Comparison of ENCODE assay signal across 28 cellular contexts in the genomic region with DNA sequence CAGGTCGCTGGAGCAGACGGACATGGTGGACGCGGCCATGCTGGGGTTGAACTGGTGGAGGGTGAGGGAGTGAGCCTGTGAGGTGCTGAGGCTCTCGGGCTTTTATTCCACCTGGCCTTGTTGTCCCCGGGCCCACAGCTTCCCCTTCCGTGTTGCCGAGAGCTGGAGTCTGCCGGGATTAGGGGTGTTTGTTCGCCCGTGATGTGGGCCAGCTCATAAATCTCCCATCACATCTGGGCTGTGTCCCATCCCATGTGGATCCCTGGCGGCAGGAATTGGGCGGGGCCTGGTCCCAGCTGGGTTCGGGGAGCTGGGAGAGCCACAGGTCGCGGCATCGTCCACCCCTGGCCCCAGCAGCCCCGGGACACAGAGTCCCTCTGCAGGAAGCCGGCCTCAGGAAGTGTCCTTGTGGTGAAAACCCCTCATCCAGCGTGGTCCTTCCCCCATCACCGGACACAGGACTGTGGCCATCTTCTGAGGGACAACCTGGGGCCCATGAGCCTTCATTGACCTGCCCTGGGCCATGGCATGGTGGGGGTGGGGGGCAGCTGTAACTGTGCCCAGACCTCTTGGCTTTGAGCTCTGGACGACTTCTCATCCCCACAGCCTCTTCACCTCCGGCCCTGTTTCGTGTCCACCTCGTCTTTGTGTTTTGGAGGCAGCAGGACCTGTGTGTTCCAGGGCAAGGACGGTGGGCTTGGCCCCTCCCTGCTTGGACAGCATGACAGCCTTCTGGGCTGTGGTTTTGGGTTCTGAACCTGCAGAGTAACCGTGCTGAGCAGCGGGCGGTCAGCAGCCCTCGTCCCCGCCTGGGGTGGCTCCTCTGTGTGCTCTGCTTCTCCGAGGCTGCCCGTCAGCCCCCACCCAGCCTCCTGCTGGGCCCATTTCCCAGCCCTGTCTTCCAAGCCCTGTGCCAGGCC. TPM values are rescaled to one million over a fixed set of nuclear protein-coding genes. Genes with fewer than 3 reads are reported as not detected.
DNase-seq lines count a peak whose midpoint lies in the region; ATAC-seq and TF ChIP-seq lines count a peak whose summit lies in the region.
"Had no signal": no experiment of that assay in that cellular context is flagged by ENCODE, and none has a peak within 500 bp of the region (broad histone marks: within the 10 kb centered on the region; RNA-seq: fewer than 3 reads in every experiment).

A gene with protein sequence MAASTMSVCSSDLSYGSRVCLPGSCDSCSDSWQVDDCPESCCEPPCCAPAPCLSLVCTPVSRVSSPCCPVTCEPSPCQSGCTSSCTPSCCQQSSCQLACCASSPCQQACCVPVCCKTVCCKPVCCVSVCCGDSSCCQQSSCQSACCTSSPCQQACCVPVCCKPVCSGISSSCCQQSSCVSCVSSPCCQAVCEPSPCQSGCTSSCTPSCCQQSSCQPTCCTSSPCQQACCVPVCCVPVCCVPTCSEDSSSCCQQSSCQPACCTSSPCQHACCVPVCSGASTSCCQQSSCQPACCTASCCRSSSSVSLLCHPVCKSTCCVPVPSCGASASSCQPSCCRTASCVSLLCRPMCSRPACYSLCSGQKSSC (minus strand): TSS at position 60 of the 920 bp plus-strand sequence. CDS start 21 bp downstream, at position 39.

- H3K27ac ChIP-seq in liver (ENCODE audit: low read depth in 1 of 2, low read length in 2 of 2), result peak within 1 kb of the TSS; percentile 55 to 65
- H3K27ac ChIP-seq in smooth muscle cell (ENCODE audit: low read depth), result peak within 1 kb of the TSS; percentile 57
- H3K27ac ChIP-seq: A549, adrenal gland, SJCRH30, testis had no signal

- H3K4me3 Mint-ChIP-seq in activated naive CD8-positive, alpha-beta T cell treated with anti-CD3 and anti-CD28 coated beads, Interleukin-2, amount 50 U/mL, for 24 hours, result no peak within 1 kb of the TSS
- H3K4me3 Mint-ChIP-seq: activated B cell treated with CpG ODN at 0.5 μM for 24 hours; CD4-positive, CD25-positive, alpha-beta regulatory T cell had no signal

- no peaks in the 10 kb centered on the region for H3K9me3 Mint-ChIP-seq in activated naive CD8-positive, alpha-beta T cell treated with anti-CD3 and anti-CD28 coated beads, Interleukin-2, amount 50 U/mL, for 24 hours
- H3K9me3 Mint-ChIP-seq: activated B cell treated with CpG ODN at 0.5 μM for 24 hours; activated T-helper 2 cell treated with anti-CD3 and anti-CD28 coated beads, Interferon-gamma antibody, Interleukin-2, Interleukin-4, amounts not matched to agents 10 μg/mL and 5 μg/mL and 100 μg/mL, durations not matched to agents 14 hours and 24 hours and 36 hours; IgD-negative memory B cell; nephron had no signal

- no peak for TF ChIP-seq RAD21 in liver (IDR thresholded peaks at IDR 0.05)

- H3K36me3 ChIP-seq in liver (ENCODE audit: control insufficient read depth in 4 of 4, insufficient read depth in 3 of 4, low read depth in 1 of 4, low read length in 3 of 4) (no peaks in the 10 kb centered on the region), smooth muscle cell (ENCODE audit: low read depth) (no peaks in the 10 kb centered on the region)
- H3K36me3 ChIP-seq: adrenal gland, SJCRH30 had no signal

- TF ChIP-seq CTCF in liver (IDR thresholded peaks at IDR 0.05; ENCODE audit: low read depth, low read length, missing input control) (no peak), smooth muscle cell (IDR thresholded peaks at IDR 0.05; ENCODE audit: borderline replicate concordance, insufficient read depth, poor library complexity, severe bottlenecking) (no peak)

- no peak for ATAC-seq in activated naive CD8-positive, alpha-beta T cell treated with anti-CD3 and anti-CD28 coated beads, Interleukin-2, amount 50 U/mL, for 24 hours
- ATAC-seq in GM18867 (IDR thresholded peaks at IDR 0.05; ENCODE audit: unreplicated experiment), result no peak
- ATAC-seq: A549 had no signal

- no peaks in the 10 kb centered on the region for H3K27me3 Mint-ChIP-seq in activated naive CD8-positive, alpha-beta T cell treated with anti-CD3 and anti-CD28 coated beads, Interleukin-2, amount 50 U/mL, for 24 hours

- peak; percentile 24 for DNase-seq in activated CD4-positive, CD25-positive, alpha-beta regulatory T cell treated with anti-CD3 and anti-CD28 coated beads, Interleukin-2, amount 50 U/mL, for 72 hours
- no peak for DNase-seq in activated CD4-positive, CD25-positive, alpha-beta regulatory T cell (lab: John Stamatoyannopoulos, UW)
- DNase-seq in NCI-H69 (lab: John Stamatoyannopoulos, UW), result peak; percentile 45
- no peak for DNase-seq in smooth muscle cell (lab: John Stamatoyannopoulos, UW; ENCODE audit: unreplicated experiment)
- no peak for DNase-seq in activated naive CD8-positive, alpha-beta T cell treated with anti-CD3 and anti-CD28 coated beads, Interleukin-2, amount 50 U/mL, for 24 hours
- DNase-seq in NCI-H2171 treated with DMSO at 0.1 percent for 48 hours (lab: John Stamatoyannopoulos, UW), result no peak
- DNase-seq: activated B cell treated with CpG ODN at 0.5 μM for 24 hours; caudate nucleus; CD4-positive, CD25-positive, alpha-beta regulatory T cell; DND-41; HCEC 1CT; NCI-H187 treated with DMSO at 0.1 percent for 48 hours; stimulated activated CD4-positive, alpha-beta T cell treated with anti-CD3 and anti-CD28 coated beads, Interleukin-12 subunit alpha, Interleukin-12 subunit beta, amount 100 ng/mL, for 4 hours; T-helper 2 cell; testis had no signal

- H2AFZ ChIP-seq in smooth muscle cell (ENCODE audit: low read depth), result peak within 1 kb of the TSS; percentile 11

- no peaks in the 10 kb centered on the region for H3K36me3 Mint-ChIP-seq in activated naive CD8-positive, alpha-beta T cell treated with anti-CD3 and anti-CD28 coated beads, Interleukin-2, amount 50 U/mL, for 24 hours (ENCODE audit: low read depth)
- H3K36me3 Mint-ChIP-seq: CD4-positive, CD25-positive, alpha-beta regulatory T cell; IgD-negative memory B cell had no signal

- H3K4me2 ChIP-seq in smooth muscle cell, result peak within 1 kb of the TSS; percentile 16
- H3K4me2 ChIP-seq: A549 had no signal

- peaks cover 3% of the 10 kb centered on the region for H3F3A ChIP-seq in smooth muscle cell (ENCODE audit: low read depth)

- no peaks in the 10 kb centered on the region for H4K20me1 ChIP-seq in smooth muscle cell (ENCODE audit: low read depth)

- H3K9ac ChIP-seq in liver (ENCODE audit: low read depth in 1 of 2, low read length in 2 of 2) (no peak within 1 kb of the TSS), smooth muscle cell (ENCODE audit: low read depth) (no peak within 1 kb of the TSS)

- no peak within 1 kb of the TSS for H3K4me3 ChIP-seq in liver (ENCODE audit: low read depth in 1 of 3, low read length in 3 of 3)
- H3K4me3 ChIP-seq in smooth muscle cell, result no peak within 1 kb of the TSS
- H3K4me3 ChIP-seq: A549, adrenal gland, SJCRH30, testis had no signal

- H3K4me1 ChIP-seq in liver (ENCODE audit: control insufficient read depth in 4 of 4, insufficient read depth in 4 of 4, low read length in 3 of 4), result peaks cover 1 to 27% (median 16%) of the 10 kb centered on the region in 4 donors
- peaks cover 13% of the 10 kb centered on the region for H3K4me1 ChIP-seq in smooth muscle cell (ENCODE audit: low read depth)
- H3K4me1 ChIP-seq: A549, adrenal gland, testis had no signal

- no peak within 1 kb of the TSS for H3K27ac Mint-ChIP-seq in activated naive CD8-positive, alpha-beta T cell treated with anti-CD3 and anti-CD28 coated beads, Interleukin-2, amount 50 U/mL, for 24 hours
- H3K27ac Mint-ChIP-seq: activated B cell treated with CpG ODN at 0.5 μM for 24 hours; activated T-helper 2 cell treated with anti-CD3 and anti-CD28 coated beads, Interferon-gamma antibody, Interleukin-2, Interleukin-4, amounts not matched to agents 10 μg/mL and 5 μg/mL and 100 μg/mL, durations not matched to agents 14 hours and 24 hours and 36 hours; IgD-negative memory B cell; nephron had no signal

- H3K4me1 Mint-ChIP-seq in activated naive CD8-positive, alpha-beta T cell treated with anti-CD3 and anti-CD28 coated beads, Interleukin-2, amount 50 U/mL, for 24 hours, result no peaks in the 10 kb centered on the region
- H3K4me1 Mint-ChIP-seq: activated B cell treated with CpG ODN at 0.5 μM for 24 hours, IgD-negative memory B cell had no signal

- WGBS in liver, result 72% methylated on average over 33 of the region's 33 CpGs
- WGBS in smooth muscle cell (ENCODE audit: low lambda C conversion rate), result 88% methylated on average over 33 of the region's 33 CpGs

- H3K79me2 ChIP-seq in smooth muscle cell (ENCODE audit: low read depth), result no peaks in the 10 kb centered on the region

- H3K27me3 ChIP-seq in liver (ENCODE audit: control insufficient read depth in 4 of 4, insufficient read depth in 4 of 4, low read length in 3 of 4) (no peaks in the 10 kb centered on the region), smooth muscle cell (ENCODE audit: low read depth) (no peaks in the 10 kb centered on the region)
- H3K27me3 ChIP-seq: SJCRH30, testis had no signal

- no peaks in the 10 kb centered on the region for H3K9me3 ChIP-seq in liver (ENCODE audit: control insufficient read depth in 4 of 4, low read length in 3 of 4)
- no peaks in the 10 kb centered on the region for H3K9me3 ChIP-seq in smooth muscle cell (replicated peaks; ENCODE audit: low read depth)
- H3K9me3 ChIP-seq: A549, adrenal gland, SJCRH30, testis had no signal

TF ChIP-seq in liver, 16 proteins besides CTCF, POLR2A, EP300 and RAD21 (continues in another document):
- no peak for TF ChIP-seq HNF4G (IDR thresholded peaks at IDR 0.05)
- no peak for TF ChIP-seq GABPA (IDR thresholded peaks at IDR 0.05 in 1 of 2, conservative IDR thresholded peaks at IDR 0.05 in 1 of 2)
- TF ChIP-seq, protein P1, sequence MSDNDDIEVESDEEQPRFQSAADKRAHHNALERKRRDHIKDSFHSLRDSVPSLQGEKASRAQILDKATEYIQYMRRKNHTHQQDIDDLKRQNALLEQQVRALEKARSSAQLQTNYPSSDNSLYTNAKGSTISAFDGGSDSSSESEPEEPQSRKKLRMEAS (IDR thresholded peaks at IDR 0.05), result no peak
- TF ChIP-seq YY1 (IDR thresholded peaks at IDR 0.05), result no peak
- TF ChIP-seq, protein P2, sequence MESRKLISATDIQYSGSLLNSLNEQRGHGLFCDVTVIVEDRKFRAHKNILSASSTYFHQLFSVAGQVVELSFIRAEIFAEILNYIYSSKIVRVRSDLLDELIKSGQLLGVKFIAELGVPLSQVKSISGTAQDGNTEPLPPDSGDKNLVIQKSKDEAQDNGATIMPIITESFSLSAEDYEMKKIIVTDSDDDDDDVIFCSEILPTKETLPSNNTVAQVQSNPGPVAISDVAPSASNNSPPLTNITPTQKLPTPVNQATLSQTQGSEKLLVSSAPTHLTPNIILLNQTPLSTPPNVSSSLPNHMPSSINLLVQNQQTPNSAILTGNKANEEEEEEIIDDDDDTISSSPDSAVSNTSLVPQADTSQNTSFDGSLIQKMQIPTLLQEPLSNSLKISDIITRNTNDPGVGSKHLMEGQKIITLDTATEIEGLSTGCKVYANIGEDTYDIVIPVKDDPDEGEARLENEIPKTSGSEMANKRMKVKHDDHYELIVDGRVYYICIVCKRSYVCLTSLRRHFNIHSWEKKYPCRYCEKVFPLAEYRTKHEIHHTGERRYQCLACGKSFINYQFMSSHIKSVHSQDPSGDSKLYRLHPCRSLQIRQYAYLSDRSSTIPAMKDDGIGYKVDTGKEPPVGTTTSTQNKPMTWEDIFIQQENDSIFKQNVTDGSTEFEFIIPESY (IDR thresholded peaks at IDR 0.05), result no peak
- TF ChIP-seq RXRA (IDR thresholded peaks at IDR 0.05), result no peak
- no peak for TF ChIP-seq EGR1 (IDR thresholded peaks at IDR 0.05; ENCODE audit: low read depth in 2 of 2)

RNA-seq across cellular contexts. Expression of the gene that starts here (rescaled TPM):
- total RNA-seq in liver (not detected), smooth muscle cell (not detected in 2 replicates)
- polyA plus RNA-seq in liver (not detected), smooth muscle cell (0.38 TPM in 1 of 2 replicates, not detected in the other)
- total RNA-seq: activated B cell treated with CpG ODN at 0.5 μM for 24 hours; activated T-helper 2 cell treated with anti-CD3 and anti-CD28 coated beads, Interferon-gamma antibody, Interleukin-2, Interleukin-4, amounts not matched to agents 10 μg/mL and 5 μg/mL and 100 μg/mL, durations not matched to agents 14 hours and 24 hours and 36 hours; adrenal gland; CD4-positive, CD25-positive, alpha-beta regulatory T cell; esophagus mucosa; glomerular endothelial cell; lung microvascular endothelial cell; NCI-H460; pulmonary artery endothelial cell; SJCRH30; testis had no signal
- polyA plus RNA-seq: A549; adrenal gland; CD4-positive, CD25-positive, alpha-beta regulatory T cell; IgD-negative memory B cell had no signal

Comparison
In these comparisons a context has a peak if more than half of its experiments do, and no peak if none do; other contexts are left out.
1. DNase-seq: peak in activated CD4-positive, CD25-positive, alpha-beta regulatory T cell treated with anti-CD3 and anti-CD28 coated beads, Interleukin-2, amount 50 U/mL, for 72 hours (single experiment) and NCI-H69 (single experiment); none in activated CD4-positive, CD25-positive, alpha-beta regulatory T cell (0 of 4), smooth muscle cell (single experiment), activated naive CD8-positive, alpha-beta T cell treated with anti-CD3 and anti-CD28 coated beads, Interleukin-2, amount 50 U/mL, for 24 hours (single experiment) and NCI-H2171 treated with DMSO at 0.1 percent for 48 hours (single experiment).